ENCODE assay signal across 20 cellular contexts in the genomic region with DNA sequence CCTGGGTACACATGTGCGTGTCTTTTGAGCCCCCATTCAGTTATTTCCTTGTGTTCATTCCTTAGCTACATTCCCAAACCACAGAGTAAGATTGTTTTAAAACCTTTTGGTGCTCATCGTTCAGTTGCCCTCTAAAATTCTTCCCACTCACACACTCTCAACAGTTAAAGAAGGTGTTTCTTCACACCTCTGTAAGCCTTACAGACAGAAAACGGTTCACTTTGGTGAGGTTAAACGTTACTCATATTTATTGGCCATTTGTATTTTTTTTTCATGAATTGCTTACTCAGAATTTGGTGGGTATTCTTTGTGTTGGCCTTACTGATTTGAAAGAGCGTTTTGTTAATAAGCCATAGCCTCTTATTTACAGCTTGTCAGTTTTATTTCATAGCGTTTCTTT.
"Had no signal": no experiment of that assay in that cellular context is flagged by ENCODE, and none has a peak within 500 bp of the region (broad histone marks: within the 10 kb centered on the region; RNA-seq: fewer than 3 reads in every experiment).

No MANE protein-coding gene starts in this region.

- ATAC-seq: gastroesophageal sphincter; heart left ventricle; left lobe of liver; naive thymus-derived CD4-positive, alpha-beta T cell; sciatic nerve; stimulated activated naive CD8-positive, alpha-beta T cell treated with anti-CD3 and anti-CD28 coated beads, Interleukin-15, amount 100 ng/mL, for 72 hours had no signal

- H3K27me3 Mint-ChIP-seq: dendritic cell treated with granulocyte-macrophage colony-stimulating factor and Interleukin-4, amounts not matched to agents 40 ng/mL and 50 ng/mL, for 4 days; naive thymus-derived CD4-positive, alpha-beta T cell; stimulated activated naive CD8-positive, alpha-beta T cell treated with anti-CD3 and anti-CD28 coated beads, Interleukin-15, amount 100 ng/mL, for 72 hours had no signal

- H3K9me3 Mint-ChIP-seq: dendritic cell treated with granulocyte-macrophage colony-stimulating factor and Interleukin-4, amounts not matched to agents 40 ng/mL and 50 ng/mL, for 4 days had no signal

- H3K27ac Mint-ChIP-seq: dendritic cell treated with granulocyte-macrophage colony-stimulating factor and Interleukin-4, amounts not matched to agents 40 ng/mL and 50 ng/mL, for 4 days; endodermal cell; stimulated activated naive CD8-positive, alpha-beta T cell treated with anti-CD3 and anti-CD28 coated beads, Interleukin-15, amount 100 ng/mL, for 72 hours had no signal

- H3K4me3 Mint-ChIP-seq: dendritic cell treated with granulocyte-macrophage colony-stimulating factor and Interleukin-4, amounts not matched to agents 40 ng/mL and 50 ng/mL, for 4 days; endodermal cell; neural crest cell; stimulated activated naive CD8-positive, alpha-beta T cell treated with anti-CD3 and anti-CD28 coated beads, Interleukin-15, amount 100 ng/mL, for 72 hours had no signal

- DNase-seq: cerebellar nuclear complex; effector CD8-positive, alpha-beta T cell; endodermal cell; heart left ventricle; kidney; mesenchymal stem cell; midbrain; naive thymus-derived CD4-positive, alpha-beta T cell; stimulated activated CD4-positive, alpha-beta T cell treated with anti-CD3 and anti-CD28 coated beads, Interleukin-12 subunit alpha, Interleukin-12 subunit beta, amount 100 ng/mL, for 4 hours; stimulated activated CD4-positive, alpha-beta T cell treated with anti-CD3 and anti-CD28 coated beads, Interleukin-1b, Interleukin-23, amount 100 ng/mL, for 48 hours; stimulated activated CD4-positive, alpha-beta T cell treated with anti-CD3 and anti-CD28 coated beads, Interleukin-4, amount 100 ng/mL, for 1 hour; stimulated activated CD8-positive, alpha-beta memory T cell treated with anti-CD3 and anti-CD28 coated beads, Interleukin-4, amount 100 ng/mL, for 48 hours; stimulated activated naive CD4-positive, alpha-beta T cell; stimulated activated naive CD8-positive, alpha-beta T cell treated with anti-CD3 and anti-CD28 coated beads, Interleukin-15, amount 100 ng/mL, for 72 hours; transverse colon had no signal
